25 cellular contexts compared by ENCODE assay signal in genomic region chrX:42422961-42423360, GRCh38.
"Had no signal": no experiment of that assay in that cellular context is flagged by ENCODE, and none has a peak within 500 bp of the region (broad histone marks: within the 10 kb centered on the region; RNA-seq: fewer than 3 reads in every experiment).

No MANE protein-coding gene starts in this region.

- H2AFZ ChIP-seq: hepatocyte had no signal

- H3K9me3 Mint-ChIP-seq: effector memory CD8-positive, alpha-beta T cell; stimulated activated effector memory CD8-positive, alpha-beta T cell treated with anti-CD3 and anti-CD28 coated beads, Interleukin-12 subunit alpha, Interleukin-12 subunit beta, amount 100 ng/mL, for 72 hours had no signal

- H3K4me2 ChIP-seq: hepatocyte had no signal

- H3K4me1 ChIP-seq: gastroesophageal sphincter, heart left ventricle, psoas muscle, sigmoid colon, stomach, thyroid gland, vagina had no signal

- H3K9me3 ChIP-seq: gastroesophageal sphincter, heart left ventricle, ovary, psoas muscle, sigmoid colon, stomach, thyroid gland, vagina had no signal

- H3K36me3 Mint-ChIP-seq: naive thymus-derived CD8-positive, alpha-beta T cell; stimulated activated effector memory CD8-positive, alpha-beta T cell treated with anti-CD3 and anti-CD28 coated beads, Interleukin-12 subunit alpha, Interleukin-12 subunit beta, amount 100 ng/mL, for 72 hours had no signal

- H3K4me3 Mint-ChIP-seq: effector memory CD8-positive, alpha-beta T cell; naive thymus-derived CD8-positive, alpha-beta T cell; nephron progenitor cell; stimulated activated effector memory CD8-positive, alpha-beta T cell treated with anti-CD3 and anti-CD28 coated beads, Interleukin-12 subunit alpha, Interleukin-12 subunit beta, amount 100 ng/mL, for 72 hours had no signal

- H3K27me3 ChIP-seq: gastroesophageal sphincter, heart left ventricle, hepatocyte, ovary, sigmoid colon, stomach, thyroid gland, vagina had no signal

- H3K4me1 Mint-ChIP-seq: stimulated activated effector memory CD8-positive, alpha-beta T cell treated with anti-CD3 and anti-CD28 coated beads, Interleukin-12 subunit alpha, Interleukin-12 subunit beta, amount 100 ng/mL, for 72 hours had no signal

- H3K79me2 ChIP-seq: hepatocyte had no signal

- H3K36me3 ChIP-seq: gastroesophageal sphincter, heart left ventricle, ovary, sigmoid colon, stomach, thyroid gland, vagina had no signal

- H3K4me3 ChIP-seq: gastroesophageal sphincter, heart left ventricle, hepatocyte, lung, ovary, psoas muscle, sigmoid colon, stomach, thyroid gland, vagina had no signal

- H3K27ac Mint-ChIP-seq: effector memory CD8-positive, alpha-beta T cell; naive thymus-derived CD8-positive, alpha-beta T cell; nephron progenitor cell; stimulated activated effector memory CD8-positive, alpha-beta T cell treated with anti-CD3 and anti-CD28 coated beads, Interleukin-12 subunit alpha, Interleukin-12 subunit beta, amount 100 ng/mL, for 72 hours had no signal

- DNase-seq: cortex of kidney; effector memory CD8-positive, alpha-beta T cell; foreskin fibroblast; heart left ventricle; kidney; mesenchymal stem cell; naive thymus-derived CD8-positive, alpha-beta T cell; nephron progenitor cell; occipital lobe; ovary; posterior cingulate gyrus; psoas muscle; right cardiac atrium; sigmoid colon; stimulated activated CD4-positive, alpha-beta T cell treated with anti-CD3 and anti-CD28 coated beads, Interleukin-2, amount 100 ng/mL, for 24 hours; stimulated activated CD4-positive, alpha-beta T cell treated with anti-CD3 and anti-CD28 coated beads, Interleukin-4, amount 100 ng/mL, for 24 hours; stimulated activated naive CD4-positive, alpha-beta T cell treated with Interleukin-2 at 50 U/mL for 16 hours; stomach; thyroid gland had no signal

- H3K27me3 Mint-ChIP-seq: effector memory CD8-positive, alpha-beta T cell; naive thymus-derived CD8-positive, alpha-beta T cell had no signal

- ATAC-seq: effector memory CD8-positive, alpha-beta T cell; gastroesophageal sphincter; heart left ventricle; left lobe of liver; naive thymus-derived CD8-positive, alpha-beta T cell; psoas muscle; right cardiac atrium; stimulated activated effector memory CD8-positive, alpha-beta T cell treated with anti-CD3 and anti-CD28 coated beads, Interleukin-12 subunit alpha, Interleukin-12 subunit beta, amount 100 ng/mL, for 72 hours had no signal

- H3K27ac ChIP-seq: gastroesophageal sphincter, heart left ventricle, hepatocyte, ovary, psoas muscle, sigmoid colon, stomach, thyroid gland, vagina had no signal
